ENCODE assay signal across 23 cellular contexts in genomic region chr2:39531220-39531777, GRCh38.
"Had no signal": no experiment of that assay in that cellular context is flagged by ENCODE, and none has a peak within 500 bp of the region (broad histone marks: within the 10 kb centered on the region; RNA-seq: fewer than 3 reads in every experiment).

No MANE protein-coding gene starts in this region.

- H3K27me3 Mint-ChIP-seq: activated naive CD8-positive, alpha-beta T cell; stimulated activated naive CD8-positive, alpha-beta T cell treated with anti-CD3 and anti-CD28 coated beads, Interleukin-15, Interleukin-2, amounts not matched to agents 100 ng/mL and 50 ng/mL, for 24 hours had no signal

- H3K27ac Mint-ChIP-seq: activated B cell treated with CpG ODN at 0.5 μM for 24 hours; activated naive CD8-positive, alpha-beta T cell; activated T-cell treated with anti-CD3 and anti-CD28 coated beads, Interleukin-2, amount 50 U/mL, for 72 hours; naive thymus-derived CD4-positive, alpha-beta T cell; stimulated activated naive CD8-positive, alpha-beta T cell treated with anti-CD3 and anti-CD28 coated beads, Interleukin-15, Interleukin-2, amounts not matched to agents 100 ng/mL and 50 ng/mL, for 24 hours; T-helper 2 cell treated with Interferon-gamma antibody and Interleukin-4, amounts not matched to agents 5 μg/mL and 100 μg/mL, for 36 hours had no signal

- H3K9me3 ChIP-seq: adrenal gland, body of pancreas, colonic mucosa, gastrocnemius medialis, left lung, pancreas, psoas muscle, spleen, thoracic aorta had no signal

- ATAC-seq: activated T-cell treated with anti-CD3 and anti-CD28 coated beads, Interleukin-2, amount 50 U/mL, for 72 hours; body of pancreas; gastrocnemius medialis; left lung; naive thymus-derived CD4-positive, alpha-beta T cell; pancreas had no signal

- H3K36me3 Mint-ChIP-seq: naive thymus-derived CD4-positive, alpha-beta T cell had no signal

- DNase-seq: activated B cell treated with CpG ODN at 0.5 μM for 24 hours; activated naive CD4-positive, alpha-beta T cell; activated T-cell treated with anti-CD3 and anti-CD28 coated beads for 4 hours; activated T-cell treated with anti-CD3 and anti-CD28 coated beads, Interleukin-2, amount 50 U/mL, for 72 hours; adrenal gland; aorta; body of pancreas; cerebellar nuclear complex; colonic mucosa; effector CD8-positive, alpha-beta T cell; gastrocnemius medialis; glutamatergic neuron; left lung; naive thymus-derived CD4-positive, alpha-beta T cell; pancreas; psoas muscle; spleen; stimulated activated CD4-positive, alpha-beta T cell treated with anti-CD3 and anti-CD28 coated beads, Interleukin-4, amount 100 ng/mL, for 1 hour had no signal

- H3K27me3 ChIP-seq: adrenal gland, body of pancreas, cardiac muscle cell, colonic mucosa, gastrocnemius medialis, left lung, pancreas, spleen had no signal

- H3K4me3 ChIP-seq: adrenal gland, body of pancreas, cardiac muscle cell, colonic mucosa, gastrocnemius medialis, left lung, pancreas, psoas muscle, spleen, thoracic aorta had no signal

- H3K27ac ChIP-seq: adrenal gland, body of pancreas, cardiac muscle cell, colonic mucosa, left lung, pancreas, spleen, thoracic aorta had no signal

- H3K4me1 ChIP-seq: body of pancreas, colonic mucosa had no signal

- H3K4me3 Mint-ChIP-seq: activated B cell treated with CpG ODN at 0.5 μM for 24 hours; activated naive CD8-positive, alpha-beta T cell; activated T-cell treated with anti-CD3 and anti-CD28 coated beads, Interleukin-2, amount 50 U/mL, for 72 hours; naive thymus-derived CD4-positive, alpha-beta T cell; stimulated activated naive CD8-positive, alpha-beta T cell treated with anti-CD3 and anti-CD28 coated beads, Interleukin-15, Interleukin-2, amounts not matched to agents 100 ng/mL and 50 ng/mL, for 24 hours; T-helper 2 cell treated with Interferon-gamma antibody and Interleukin-4, amounts not matched to agents 5 μg/mL and 100 μg/mL, for 36 hours had no signal

- H3K36me3 ChIP-seq: adrenal gland, cardiac muscle cell, colonic mucosa, gastrocnemius medialis, left lung, pancreas, spleen, thoracic aorta had no signal

- H3K4me1 Mint-ChIP-seq: naive thymus-derived CD4-positive, alpha-beta T cell had no signal

- H3K9me3 Mint-ChIP-seq: activated B cell treated with CpG ODN at 0.5 μM for 24 hours; activated T-cell treated with anti-CD3 and anti-CD28 coated beads, Interleukin-2, amount 50 U/mL, for 72 hours; naive thymus-derived CD4-positive, alpha-beta T cell; stimulated activated naive CD8-positive, alpha-beta T cell treated with anti-CD3 and anti-CD28 coated beads, Interleukin-15, Interleukin-2, amounts not matched to agents 100 ng/mL and 50 ng/mL, for 24 hours; T-helper 2 cell treated with Interferon-gamma antibody and Interleukin-4, amounts not matched to agents 5 μg/mL and 100 μg/mL, for 36 hours had no signal
